8 cellular contexts compared by ENCODE assay signal in the genomic region with DNA sequence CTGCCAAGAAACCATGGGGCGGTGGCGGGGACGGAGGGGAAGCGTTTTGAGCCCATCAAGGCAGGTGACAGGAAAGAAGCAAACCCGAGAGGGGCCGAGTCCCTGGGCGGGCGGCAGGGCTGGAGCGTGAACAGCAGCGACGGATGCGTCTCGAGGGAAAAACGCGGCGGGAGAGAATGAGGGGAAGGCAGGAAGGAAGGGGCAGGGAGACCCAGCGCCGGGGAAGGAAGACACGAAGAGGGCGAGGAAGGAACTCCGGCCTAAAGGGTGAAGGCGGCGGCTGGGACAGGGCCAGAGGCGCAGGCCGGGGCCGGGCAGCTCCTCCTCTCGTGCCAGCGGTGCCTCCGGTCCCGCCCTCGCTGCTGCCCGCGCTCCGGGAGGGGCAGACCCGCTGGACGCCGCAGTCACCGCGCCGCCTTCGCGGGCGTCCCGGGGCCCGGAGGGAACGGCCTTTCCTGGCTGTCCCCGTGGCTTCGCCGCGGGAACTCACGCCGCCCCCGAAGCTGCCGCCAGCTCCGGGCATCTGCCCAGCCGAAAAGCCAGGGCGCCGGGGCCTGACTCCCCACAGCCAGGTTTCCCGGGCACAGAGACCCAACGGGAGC. TPM values are rescaled to one million over a fixed set of nuclear protein-coding genes. Genes with fewer than 3 reads are reported as not detected.
DNase-seq lines count a peak whose midpoint lies in the region; ATAC-seq and TF ChIP-seq lines count a peak whose summit lies in the region.

No MANE protein-coding gene starts in this region.

- H3K4me2 ChIP-seq in BLaER1 (peak overlapping the region; percentile 98), SU-DHL-6 (ENCODE audit: low read depth, low read length, poor library complexity, severe bottlenecking) (peak overlapping the region; percentile 62)

- peaks cover 13% of the 10 kb centered on the region for H3K9me3 ChIP-seq in BLaER1
- H3K9me3 ChIP-seq in SU-DHL-6 (ENCODE audit: insufficient read depth, low read length), result no peaks in the 10 kb centered on the region

- intact Hi-C loops in dorsolateral prefrontal cortex (cut with DNase I) (loop anchor here (2.0 to 10.0 kb wide), 2 partner anchors 53 to 239 kb away; no protein-coding TSS in a partner anchor), lower leg skin (cut with DNase I; ENCODE audit: low total_unique reads) (no loop called here)

- TF ChIP-seq CTCF in SU-DHL-6 (IDR thresholded peaks at IDR 0.05; ENCODE audit: insufficient read depth, low read length, poor library complexity, severe bottlenecking) (no peak), dorsolateral prefrontal cortex (IDR thresholded peaks at IDR 0.05 in 54 of 56, conservative IDR thresholded peaks at IDR 0.05 in 2 of 56; ENCODE audit: low read depth in 1 of 56, partially characterized antibody in 56 of 56) (no peak), lower leg skin (IDR thresholded peaks at IDR 0.05) (no peak)

- peak overlapping the region; percentile 92 for H3K9ac ChIP-seq in BLaER1
- H3K9ac ChIP-seq in SU-DHL-6 (ENCODE audit: low read length), result peak overlapping the region; percentile 51

- H3K4me1 ChIP-seq in BLaER1, result peaks cover 86% of the 10 kb centered on the region

- H3K4me3 ChIP-seq in BLaER1 (peak overlapping the region; percentile 96), SU-DHL-6 (ENCODE audit: insufficient read depth, low read length, poor library complexity, severe bottlenecking) (peak overlapping the region; percentile 55), dorsolateral prefrontal cortex (peak overlapping the region; percentile 62 to 97 (median 91)), lower leg skin (ENCODE audit: low read depth, poor library complexity, severe bottlenecking) (peak overlapping the region; percentile 51)

- H4K20me1 ChIP-seq in BLaER1 (peaks cover 47% of the 10 kb centered on the region), SU-DHL-6 (ENCODE audit: low read depth, low read length) (no peaks in the 10 kb centered on the region)

- no peaks in the 10 kb centered on the region for H3K27me3 ChIP-seq in BLaER1
- no peaks in the 10 kb centered on the region; the same call in 1 of the 2 replicates for H3K27me3 ChIP-seq in SU-DHL-6 (ENCODE audit: low read length)
- H3K27me3 ChIP-seq in dorsolateral prefrontal cortex, result peaks cover 0 to 3% (median 0%) of the 10 kb centered on the region in 45 donors

- H3K79me2 ChIP-seq in SU-DHL-6 (ENCODE audit: insufficient read depth, low read length), result no peaks in the 10 kb centered on the region

- no peak for TF ChIP-seq POLR2A in lower leg skin (IDR thresholded peaks at IDR 0.05)

- no peaks in the 10 kb centered on the region for H3F3A ChIP-seq in SU-DHL-6 (ENCODE audit: insufficient read depth)

- peak overlapping the region; percentile 52 for H2AFZ ChIP-seq in SU-DHL-6 (ENCODE audit: low read depth, low read length, severe bottlenecking)

- no peaks in the 10 kb centered on the region for H3K9me2 ChIP-seq in SU-DHL-6 (replicated peaks; ENCODE audit: insufficient read depth, low read length)

- 0 to 1% methylated on average over 50 to 55 of the region's 60 CpGs for WGBS in lower leg skin, 2 donors

- ATAC-seq in GM19035 (IDR thresholded peaks at IDR 0.05; ENCODE audit: unreplicated experiment), result peak; percentile 12
- ATAC-seq in HG03460 (IDR thresholded peaks at IDR 0.05; ENCODE audit: unreplicated experiment), result peak; percentile 28

- DNase-seq in dorsolateral prefrontal cortex, result peak in 6 of 10 donors; percentile 38 to 75 (median 46)
- DNase-seq in lower leg skin (ENCODE audit: low spot score in 2 of 2), result peak in 1 of 2 donors; percentile 92
- peak; percentile 13 for DNase-seq in stromal cell of bone marrow (ENCODE audit: low read depth)
- no peak for DNase-seq in kidney glomerular epithelial cell (lab: John Stamatoyannopoulos, UW)

- H3K27ac ChIP-seq in BLaER1 (peak overlapping the region; percentile 98), SU-DHL-6 (ENCODE audit: low read depth, low read length) (no peak overlapping the region), dorsolateral prefrontal cortex (peak overlapping the region; percentile 18 to 98 (median 91))

- H3K36me3 ChIP-seq in BLaER1 (peaks cover 14% of the 10 kb centered on the region), SU-DHL-6 (ENCODE audit: low read length) (no peaks in the 10 kb centered on the region)

RNA-seq across cellular contexts. Expression of a gene that starts 0.8 kb away (rescaled TPM):
- total RNA-seq in dorsolateral prefrontal cortex, result 100 to 1,000 TPM in 5 of 120 experiments, 10 to 100 TPM in 115; 37.5 to 114 (median 72.2) TPM
- 10 to 100 TPM; 47.5 to 92.6 (median 80.6) TPM for total RNA-seq in lower leg skin

RNA-seq across cellular contexts. Expression of a gene that starts 43.1 kb away (rescaled TPM):
- total RNA-seq in dorsolateral prefrontal cortex, result 10 to 100 TPM in 16 of 120 experiments, 1 to 10 TPM in 104; 3.0 to 16.7 (median 6.9) TPM
- under 1 TPM; 0.19 to 0.76 (median 0.35) TPM for total RNA-seq in lower leg skin
